In genomic region chr17:39227364-39227919, GRCh38 we compare ENCODE assay signal across 23 cellular contexts.
"Had no signal": no experiment of that assay in that cellular context is flagged by ENCODE, and none has a peak within 500 bp of the region (broad histone marks: within the 10 kb centered on the region; RNA-seq: fewer than 3 reads in every experiment).

No MANE protein-coding gene starts in this region.

- H3K4me3 Mint-ChIP-seq: activated CD4-positive, alpha-beta memory T cell treated with anti-CD3 and anti-CD28 coated beads for 36 hours; activated CD4-positive, alpha-beta T cell treated with anti-CD3 and anti-CD28 coated beads, Interleukin-2, amount 10 ng/mL, durations not matched to agents 7 days and 5 days; activated T-cell treated with anti-CD3 and anti-CD28 coated beads, Interleukin-2, amount 50 U/mL, for 4 hours had no signal

- H3K4me2 ChIP-seq: KMS-11, SK-N-SH had no signal

- DNase-seq: activated CD4-positive, alpha-beta memory T cell treated with anti-CD3 and anti-CD28 coated beads for 36 hours; activated CD4-positive, alpha-beta T cell treated with anti-CD3 and anti-CD28 coated beads, Interleukin-2, amount 10 ng/mL, durations not matched to agents 7 days and 5 days; activated CD4-positive, CD25-positive, alpha-beta regulatory T cell; activated CD8-positive, alpha-beta memory T cell treated with anti-CD3 and anti-CD28 coated beads for 24 hours; activated effector memory CD4-positive, alpha-beta T cell treated with anti-CD3 and anti-CD28 coated beads, Interleukin-2, amount 50 U/mL, for 16 hours; activated naive CD4-positive, alpha-beta T cell treated with Interleukin-2 at 50 U/mL for 16 hours; activated T-cell treated with anti-CD3 and anti-CD28 coated beads, Interleukin-2, amount 50 U/mL, for 4 hours; MM.1S; NCI-H1105; NCI-H1436; NCI-H1694 treated with DMSO at 0.1 percent for 48 hours; NCI-H2029 treated with DMSO at 0.1 percent for 48 hours; NCI-H345; NCI-H510A; Peyer's patch; Right ventricle myocardium superior; SJCRH30; SK-N-SH; T-helper 1 cell had no signal

- H3K4me3 ChIP-seq: Peyer's patch, SJCRH30 had no signal

- H3K27me3 ChIP-seq: SJCRH30 had no signal

- H3K36me3 Mint-ChIP-seq: activated CD4-positive, alpha-beta memory T cell treated with anti-CD3 and anti-CD28 coated beads for 36 hours; activated naive CD4-positive, alpha-beta T cell treated with anti-CD3 and anti-CD28 coated beads, Interleukin-2, amount 50 U/mL, for 72 hours had no signal

- H3K9me3 ChIP-seq: Peyer's patch, SJCRH30, SK-N-SH had no signal

- H3K27ac Mint-ChIP-seq: activated CD4-positive, alpha-beta memory T cell treated with anti-CD3 and anti-CD28 coated beads for 36 hours; activated CD4-positive, alpha-beta T cell treated with anti-CD3 and anti-CD28 coated beads, Interleukin-2, amount 10 ng/mL, durations not matched to agents 7 days and 5 days; activated naive CD4-positive, alpha-beta T cell treated with anti-CD3 and anti-CD28 coated beads, Interleukin-2, amount 50 U/mL, for 72 hours had no signal

- H3K9ac ChIP-seq: KMS-11, SK-N-SH had no signal

- H3K27ac ChIP-seq: KMS-11, Peyer's patch, RWPE1, SJCRH30, VCaP had no signal

- H3K36me3 ChIP-seq: Peyer's patch, SJCRH30 had no signal

- H3K9me3 Mint-ChIP-seq: activated CD4-positive, alpha-beta memory T cell treated with anti-CD3 and anti-CD28 coated beads for 36 hours; activated CD4-positive, alpha-beta T cell treated with anti-CD3 and anti-CD28 coated beads, Interleukin-2, amount 10 ng/mL, durations not matched to agents 7 days and 5 days; activated naive CD4-positive, alpha-beta T cell treated with anti-CD3 and anti-CD28 coated beads, Interleukin-2, amount 50 U/mL, for 72 hours; activated T-cell treated with anti-CD3 and anti-CD28 coated beads, Interleukin-2, amount 50 U/mL, for 4 hours had no signal
